Comparison of ENCODE assay signal across 8 cellular contexts in the genomic region with DNA sequence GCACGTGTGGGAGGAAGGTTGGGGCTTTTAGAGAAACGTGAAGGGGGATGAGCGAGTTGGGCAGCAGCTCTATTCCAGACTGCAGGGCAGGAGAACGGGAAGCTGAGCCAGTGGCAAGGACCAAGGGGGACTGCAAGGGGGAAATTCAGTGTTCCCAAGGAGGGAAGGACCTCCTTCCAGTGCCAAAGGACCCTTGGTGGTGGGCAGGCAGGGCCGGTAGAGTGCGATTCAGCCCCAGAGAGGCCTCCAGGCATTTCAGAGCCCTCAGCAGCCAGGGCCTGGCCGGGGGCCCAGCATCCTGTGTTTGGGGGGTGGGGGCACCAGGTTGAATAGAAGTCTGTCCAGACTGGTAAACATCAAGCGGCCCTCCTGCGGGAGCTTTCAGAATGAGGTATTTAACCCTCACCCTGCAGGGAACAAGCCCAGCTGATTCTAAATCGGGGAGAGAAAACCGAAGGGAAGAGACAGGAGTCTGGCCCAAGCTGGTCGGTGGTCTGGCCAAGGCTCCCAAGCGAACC. TPM values are rescaled to one million over a fixed set of nuclear protein-coding genes. Genes with fewer than 3 reads are reported as not detected.
DNase-seq lines count a peak whose midpoint lies in the region; ATAC-seq and FAIRE-seq lines count a peak whose summit lies in the region.

No MANE protein-coding gene starts in this region.

- DNase-seq in activated naive CD4-positive, alpha-beta T cell treated with anti-CD3 and anti-CD28 coated beads, Interleukin-2, amount 50 U/mL, for 16 hours, result no peak
- peak; percentile 85 for DNase-seq in mesenteric fat pad (ENCODE audit: low spot score)
- DNase-seq in ureter (ENCODE audit: low spot score), result peak; percentile 43
- no peak for DNase-seq in small intestine
- DNase-seq in D341Med (ENCODE audit: low spot score), result no peak

- peak overlapping the region; percentile 54 for H3K4me3 Mint-ChIP-seq in activated naive CD4-positive, alpha-beta T cell treated with anti-CD3 and anti-CD28 coated beads, Interleukin-2, amount 50 U/mL, for 24 hours

- peaks cover 4 to 6% of the 10 kb centered on the region in 2 donors for H3K27me3 ChIP-seq in small intestine (ENCODE audit: control insufficient read depth in 2 of 2, insufficient read depth in 2 of 2, low read length in 2 of 2)

- no peaks in the 10 kb centered on the region for H3K36me3 ChIP-seq in small intestine (ENCODE audit: control insufficient read depth in 2 of 2, insufficient read depth in 2 of 2, low read length in 2 of 2)

- WGBS in small intestine, 3 donors, result 60 to 71% (median 65%) methylated on average over 13 of the region's 13 CpGs

- H3K4me1 Mint-ChIP-seq in activated naive CD4-positive, alpha-beta T cell treated with anti-CD3 and anti-CD28 coated beads, Interleukin-2, amount 50 U/mL, for 24 hours, result peaks cover 38% of the 10 kb centered on the region

- peaks cover 0 to 3% of the 10 kb centered on the region in 2 donors for H3K4me1 ChIP-seq in small intestine (ENCODE audit: control insufficient read depth in 2 of 2, insufficient read depth in 1 of 2, low read depth in 1 of 2, low read length in 1 of 2)

- H3K36me3 Mint-ChIP-seq in activated naive CD4-positive, alpha-beta T cell treated with anti-CD3 and anti-CD28 coated beads, Interleukin-2, amount 50 U/mL, for 24 hours, result no peaks in the 10 kb centered on the region

- H3K9me3 ChIP-seq in small intestine (ENCODE audit: control insufficient read depth, low read depth), result no peaks in the 10 kb centered on the region

- H3K9me3 Mint-ChIP-seq in activated naive CD4-positive, alpha-beta T cell treated with anti-CD3 and anti-CD28 coated beads, Interleukin-2, amount 50 U/mL, for 24 hours, result no peaks in the 10 kb centered on the region

- peaks cover 10% of the 10 kb centered on the region for H3K27me3 Mint-ChIP-seq in activated naive CD4-positive, alpha-beta T cell treated with anti-CD3 and anti-CD28 coated beads, Interleukin-2, amount 50 U/mL, for 24 hours

- no peak overlapping the region for H3K27ac Mint-ChIP-seq in activated naive CD4-positive, alpha-beta T cell treated with anti-CD3 and anti-CD28 coated beads, Interleukin-2, amount 50 U/mL, for 24 hours

- H3K27ac ChIP-seq in angular gyrus (ENCODE audit: low read depth, low read length) (peak overlapping the region; percentile 98), small intestine (ENCODE audit: low read depth in 1 of 2, low read length in 1 of 2) (no peak overlapping the region)

- FAIRE-seq in small intestine (lab: Jason Lieb, UNC), result no peak

- H3K4me3 ChIP-seq in small intestine (ENCODE audit: low read depth in 1 of 2, low read length in 2 of 2), result no peak overlapping the region

- no peak for ATAC-seq in GM19328 (IDR thresholded peaks at IDR 0.05; ENCODE audit: unreplicated experiment)

RNA-seq across cellular contexts. Expression of gene COL9A2, which starts 2.3 kb away (rescaled TPM):
- 0.48 TPM for total RNA-seq in mesenteric fat pad
- total RNA-seq in ureter, result 27.1 TPM
- 1 to 10 TPM in 2 of 3 donors, not detected in 1; 2.4 to 4.8 TPM for polyA plus RNA-seq in small intestine

RNA-seq across cellular contexts. Expression of gene ZMPSTE24, which starts 56.7 kb away (rescaled TPM):
- total RNA-seq in mesenteric fat pad, result 41.3 TPM
- total RNA-seq in ureter, result 52.9 TPM
- 10 to 100 TPM in 2 of 3 donors, 1 to 10 TPM in 1; 9.8 to 33.0 (median 11.3) TPM for polyA plus RNA-seq in small intestine

RNA-seq across cellular contexts. Expression of gene SMAP2, which starts 58.7 kb away (rescaled TPM):
- total RNA-seq in mesenteric fat pad (69.7 TPM), ureter (39.5 TPM)
- 10 to 100 TPM; 13.0 to 27.8 (median 27.3) TPM for polyA plus RNA-seq in small intestine

Comparison
In these comparisons a context has a peak if more than half of its experiments do, and no peak if none do; other contexts are left out.
1. DNase-seq: peak in mesenteric fat pad (single experiment) and ureter (single experiment); none in activated naive CD4-positive, alpha-beta T cell treated with anti-CD3 and anti-CD28 coated beads, Interleukin-2, amount 50 U/mL, for 16 hours (single experiment), small intestine (single experiment) and D341Med (single experiment).
2. RNA of gene COL9A2, which starts 2.3 kb away (total RNA-seq): 27.1 TPM in ureter (single experiment); 0.48 TPM in mesenteric fat pad (single experiment); every median in the first group is over 10 times any median in the second.